ENCODE assay signal across 24 cellular contexts in the genomic region with DNA sequence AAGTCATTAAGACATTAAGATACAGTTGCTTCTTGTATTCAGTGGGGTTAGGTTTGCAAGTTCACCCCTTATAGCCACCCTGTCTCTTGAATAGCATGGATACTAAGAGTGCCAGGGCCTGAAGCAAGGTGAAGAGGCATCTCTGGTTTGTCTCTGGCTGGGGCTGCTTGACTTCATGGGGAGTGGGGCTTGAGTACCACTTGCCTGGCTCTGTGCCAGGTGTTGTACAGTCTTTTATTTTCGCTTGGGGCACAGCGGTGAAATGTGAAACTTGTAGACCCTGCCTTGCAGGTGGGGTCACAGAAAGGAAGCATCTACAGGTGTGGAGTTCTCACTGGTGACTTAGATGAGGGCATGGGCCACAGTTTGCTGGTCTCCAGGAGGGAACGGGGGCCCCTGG.
"Had no signal": no experiment of that assay in that cellular context is flagged by ENCODE, and none has a peak within 500 bp of the region (broad histone marks: within the 10 kb centered on the region; RNA-seq: fewer than 3 reads in every experiment).

No MANE protein-coding gene starts in this region.

- H3K4me3 Mint-ChIP-seq: natural killer cell; stimulated activated naive B cell treated with anti-CD40 and anti-IgM and Interleukin-4, amounts not matched to agents 10 μg/mL and 1 μg/mL and 100 μg/mL, for 72 hours; stimulated activated naive CD8-positive, alpha-beta T cell treated with anti-CD3 and anti-CD28 coated beads, Interleukin-15, Interleukin-2, amounts not matched to agents 100 ng/mL and 50 ng/mL, for 24 hours had no signal

- H3K27ac ChIP-seq: coronary artery, esophagus muscularis mucosa, foreskin keratinocyte, gastroesophageal sphincter, heart left ventricle, left lung, ovary, psoas muscle, skin epidermis, spleen, suprapubic skin, transverse colon, upper lobe of right lung, uterus had no signal

- H3K4me1 Mint-ChIP-seq: stimulated activated naive B cell treated with anti-CD40 and anti-IgM and Interleukin-4, amounts not matched to agents 10 μg/mL and 1 μg/mL and 100 μg/mL, for 72 hours had no signal

- H3K36me3 ChIP-seq: ovary, uterus had no signal

- H3K27ac Mint-ChIP-seq: natural killer cell; stimulated activated naive B cell treated with anti-CD40 and anti-IgM and Interleukin-4, amounts not matched to agents 10 μg/mL and 1 μg/mL and 100 μg/mL, for 72 hours; stimulated activated naive CD8-positive, alpha-beta T cell treated with anti-CD3 and anti-CD28 coated beads, Interleukin-15, Interleukin-2, amounts not matched to agents 100 ng/mL and 50 ng/mL, for 24 hours had no signal

- H3K27me3 Mint-ChIP-seq: stimulated activated naive B cell treated with anti-CD40 and anti-IgM and Interleukin-4, amounts not matched to agents 10 μg/mL and 1 μg/mL and 100 μg/mL, for 72 hours; stimulated activated naive CD8-positive, alpha-beta T cell treated with anti-CD3 and anti-CD28 coated beads, Interleukin-15, Interleukin-2, amounts not matched to agents 100 ng/mL and 50 ng/mL, for 24 hours had no signal

- H3K9me3 ChIP-seq: ovary, transverse colon, upper lobe of right lung, uterus had no signal

- ATAC-seq: foreskin keratinocyte; gastroesophageal sphincter; left lung; natural killer cell; psoas muscle; stimulated activated naive B cell treated with anti-CD40 and anti-IgM and Interleukin-4, amounts not matched to agents 10 μg/mL and 1 μg/mL and 100 μg/mL, for 72 hours had no signal

- H3K4me3 ChIP-seq: coronary artery, esophagus muscularis mucosa, gastroesophageal sphincter, heart left ventricle, left lung, ovary, psoas muscle, skin epidermis, spleen, suprapubic skin, transverse colon, upper lobe of right lung, uterus had no signal

- H3K27me3 ChIP-seq: esophagus muscularis mucosa, foreskin keratinocyte, gastroesophageal sphincter, heart left ventricle, left lung, ovary, spleen, suprapubic skin, transverse colon, upper lobe of right lung, uterus had no signal

- H3K4me1 ChIP-seq: esophagus muscularis mucosa, foreskin keratinocyte, gastroesophageal sphincter, heart left ventricle, left lung, psoas muscle, spleen, suprapubic skin, transverse colon, upper lobe of right lung, uterus had no signal

- DNase-seq: dermis blood vessel endothelial cell; effector memory CD4-positive, alpha-beta T cell; foreskin keratinocyte; heart left ventricle; hippocampal formation; left cardiac atrium; left lung; natural killer cell; occipital lobe; ovary; posterior cingulate gyrus; psoas muscle; spleen; stimulated activated CD4-positive, alpha-beta T cell treated with anti-CD3 and anti-CD28 coated beads, Interleukin-4, amount 100 ng/mL, for 4 hours; stimulated activated naive B cell treated with anti-CD40 and anti-IgM and Interleukin-4, amounts not matched to agents 10 μg/mL and 1 μg/mL and 100 μg/mL, for 72 hours; transverse colon; upper lobe of right lung; uterus had no signal
